In genomic region chr15:69972436-69972835, GRCh38 we compare ENCODE assay signal across 15 cellular contexts.
DNase-seq lines count a peak whose midpoint lies in the region; ATAC-seq and TF ChIP-seq lines count a peak whose summit lies in the region.
"Had no signal": no experiment of that assay in that cellular context is flagged by ENCODE, and none has a peak within 500 bp of the region (broad histone marks: within the 10 kb centered on the region; RNA-seq: fewer than 3 reads in every experiment).

No MANE protein-coding gene starts in this region.

- H3K4me3 ChIP-seq in WERI-Rb-1 (ENCODE audit: low read depth, low read length), result no peak overlapping the region; the same call in 1 of the 2 replicates
- no peak overlapping the region for H3K4me3 ChIP-seq in body of pancreas
- H3K4me3 ChIP-seq: BLaER1, GM12878 had no signal

- H3K36me3 ChIP-seq in WERI-Rb-1 (no peaks in the 10 kb centered on the region), body of pancreas (replicated peaks in 1 of 2; ENCODE audit: insufficient read depth in 1 of 2, low read depth in 2 of 2) (no peaks in the 10 kb centered on the region)
- H3K36me3 ChIP-seq: BE2C, BLaER1 had no signal

- H3K27me3 ChIP-seq in WERI-Rb-1 (ENCODE audit: insufficient read depth, low read depth, severe bottlenecking), result no peaks in the 10 kb centered on the region
- no peaks in the 10 kb centered on the region for H3K27me3 ChIP-seq in body of pancreas
- H3K27me3 ChIP-seq: BE2C, BLaER1 had no signal

- 62 to 68% methylated on average over 3 of the region's 3 CpGs for WGBS in body of pancreas, 2 donors

- H3K9me3 ChIP-seq in WERI-Rb-1 (ENCODE audit: severe bottlenecking) (no peaks in the 10 kb centered on the region), body of pancreas (no peaks in the 10 kb centered on the region)
- H3K9me3 ChIP-seq: BE2C, BLaER1 had no signal

- H3K27ac ChIP-seq in WERI-Rb-1 (peak overlapping the region; percentile 70), body of pancreas (no peak overlapping the region)
- H3K27ac ChIP-seq: BLaER1 had no signal

- no peaks in the 10 kb centered on the region for H3K4me1 ChIP-seq in body of pancreas
- H3K4me1 ChIP-seq: BE2C, BLaER1 had no signal

- no peak for TF ChIP-seq POLR2A in body of pancreas (IDR thresholded peaks at IDR 0.05)

- TF ChIP-seq CTCF in WERI-Rb-1 (IDR thresholded peaks at IDR 0.05; ENCODE audit: low read depth, low read length), result no peak
- TF ChIP-seq CTCF in body of pancreas (IDR thresholded peaks at IDR 0.05), result no peak

- no peak for ATAC-seq in body of pancreas
- no peak for ATAC-seq in left cardiac atrium

- intact Hi-C loops in body of pancreas (cut with DNase I), result no loop called here
- intact Hi-C loops in left cardiac atrium (cut with DNase I), result no loop called here

- DNase-seq in D341Med (ENCODE audit: low spot score) (peak; percentile 20), NCI-H524 (lab: John Stamatoyannopoulos, UW) (peak; percentile 57 to 78), WERI-Rb-1 (peak; percentile 61), ecto neural progenitor cell (ENCODE audit: low spot score) (peak; percentile 32), DMS79 (lab: John Stamatoyannopoulos, UW) (no peak), body of pancreas (no peak), left cardiac atrium (no peak)
- no peak for DNase-seq in central memory CD4-positive, alpha-beta T cell
- DNase-seq: 8988T, BE2C, C1 segment of cervical spinal cord, COR-L47, GDM1 had no signal

Comparison
In these comparisons a context has a peak if more than half of its experiments do, and no peak if none do; other contexts are left out.
1. DNase-seq: peak in D341Med (single experiment), NCI-H524 (2 of 2), WERI-Rb-1 (single experiment) and ecto neural progenitor cell (single experiment); none in central memory CD4-positive, alpha-beta T cell (single experiment), DMS79 (single experiment), body of pancreas (0 of 4) and left cardiac atrium (single experiment).